ENCODE assay signal across 8 cellular contexts in genomic region chr12:25958254-25959068, GRCh38. TPM values are rescaled to one million over a fixed set of nuclear protein-coding genes. Genes with fewer than 3 reads are reported as not detected.
DNase-seq lines count a peak whose midpoint lies in the region; ATAC-seq and TF ChIP-seq lines count a peak whose summit lies in the region.

A gene with protein sequence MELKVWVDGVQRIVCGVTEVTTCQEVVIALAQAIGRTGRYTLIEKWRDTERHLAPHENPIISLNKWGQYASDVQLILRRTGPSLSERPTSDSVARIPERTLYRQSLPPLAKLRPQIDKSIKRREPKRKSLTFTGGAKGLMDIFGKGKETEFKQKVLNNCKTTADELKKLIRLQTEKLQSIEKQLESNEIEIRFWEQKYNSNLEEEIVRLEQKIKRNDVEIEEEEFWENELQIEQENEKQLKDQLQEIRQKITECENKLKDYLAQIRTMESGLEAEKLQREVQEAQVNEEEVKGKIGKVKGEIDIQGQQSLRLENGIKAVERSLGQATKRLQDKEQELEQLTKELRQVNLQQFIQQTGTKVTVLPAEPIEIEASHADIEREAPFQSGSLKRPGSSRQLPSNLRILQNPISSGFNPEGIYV (plus strand): TSS chr12:25958682. CDS start chr12:26055344, 96,662 bp downstream.

- POLR2A ChIA-PET in CD4-positive, alpha-beta memory T cell (lab: Charles Lee; ENCODE audit: partially characterized antibody): no interaction called here

- peaks cover 7 to 31% (median 14%) of the 10 kb centered on the region in 4 donors for H3K4me1 Mint-ChIP-seq in CD4-positive, alpha-beta memory T cell
- peaks cover 37% of the 10 kb centered on the region for H3K4me1 Mint-ChIP-seq in osteocyte (ENCODE audit: unreplicated experiment)

- H3K36me3 Mint-ChIP-seq in CD4-positive, alpha-beta memory T cell: no peaks in the 10 kb centered on the region
- peaks cover 9% of the 10 kb centered on the region for H3K36me3 Mint-ChIP-seq in osteocyte (ENCODE audit: unreplicated experiment)

- no peak within 1 kb of the TSS for H3K27ac ChIP-seq in CD4-positive, alpha-beta memory T cell (ENCODE audit: low read depth, low read length)
- H3K27ac ChIP-seq in angular gyrus (ENCODE audit: low read depth, low read length): peak within 1 kb of the TSS; percentile 94
- H3K27ac ChIP-seq in heart left ventricle: peak within 1 kb of the TSS; percentile 84 to 98 (median 96)

- TF ChIP-seq CTCF in heart left ventricle (IDR thresholded peaks at IDR 0.05) (peak in 3 of 12 donors; percentile 6 to 22 (median 17)), osteocyte (IDR thresholded peaks at IDR 0.05) (no peak)

- H3K27ac Mint-ChIP-seq in CD4-positive, alpha-beta memory T cell: no peak within 1 kb of the TSS
- H3K27ac Mint-ChIP-seq in osteocyte (ENCODE audit: unreplicated experiment): peak within 1 kb of the TSS; percentile 96

- peak within 1 kb of the TSS; percentile 63 to 81 (median 72) for H3K4me3 Mint-ChIP-seq in CD4-positive, alpha-beta memory T cell
- H3K4me3 Mint-ChIP-seq in osteocyte (ENCODE audit: unreplicated experiment): peak within 1 kb of the TSS; percentile 93

- peaks cover 41 to 48% of the 10 kb centered on the region in 2 donors for H3K27me3 Mint-ChIP-seq in CD4-positive, alpha-beta memory T cell
- H3K27me3 Mint-ChIP-seq in osteocyte (ENCODE audit: unreplicated experiment): no peaks in the 10 kb centered on the region

- DNase-seq in CD4-positive, alpha-beta memory T cell: no peak
- DNase-seq in NCI-H748 treated with DMSO at 0.1 percent for 48 hours (lab: John Stamatoyannopoulos, UW): peak; percentile 4
- peak; percentile 80 to 88 (median 84) for DNase-seq in heart left ventricle
- DNase-seq in osteocyte (ENCODE audit: extremely low spot score, unreplicated experiment): peak; percentile 93
- no peak for DNase-seq in OCI-M2 (lab: John Stamatoyannopoulos, UW; ENCODE audit: unreplicated experiment)

- H3K4me3 ChIP-seq in CD4-positive, alpha-beta memory T cell (ENCODE audit: low read length in 2 of 2): peak within 1 kb of the TSS in 1 of 2 donors; percentile 11
- peak within 1 kb of the TSS; percentile 72 to 98 (median 82) for H3K4me3 ChIP-seq in heart left ventricle

- no peaks in the 10 kb centered on the region for H3K9me3 ChIP-seq in CD4-positive, alpha-beta memory T cell (ENCODE audit: control insufficient read depth in 1 of 2, low read length in 2 of 2)
- no peaks in the 10 kb centered on the region for H3K9me3 ChIP-seq in heart left ventricle

- no peaks in the 10 kb centered on the region for H3K36me3 ChIP-seq in CD4-positive, alpha-beta memory T cell (ENCODE audit: insufficient read depth, low read length)
- H3K36me3 ChIP-seq in heart left ventricle: peaks cover 0 to 9% (median 1%) of the 10 kb centered on the region in 9 donors

- H3K27me3 ChIP-seq in CD4-positive, alpha-beta memory T cell (ENCODE audit: insufficient read depth, low read length): peaks cover 17% of the 10 kb centered on the region
- H3K27me3 ChIP-seq in heart left ventricle: peaks cover 0 to 3% (median 0%) of the 10 kb centered on the region in 9 donors

- ATAC-seq in GM19023 (IDR thresholded peaks at IDR 0.05; ENCODE audit: unreplicated experiment) (peak; percentile 87), HG03103 (IDR thresholded peaks at IDR 0.05; ENCODE audit: low read depth, unreplicated experiment) (peak; percentile 80), heart left ventricle (peak; percentile 75 to 96 (median 88))

- peak in 1 of 2 donors; percentile 50 for TF ChIP-seq POLR2A in heart left ventricle (IDR thresholded peaks at IDR 0.05)

- intact Hi-C loops in CD4-positive, alpha-beta memory T cell (cut with micrococcal nuclease): no loop called here
- intact Hi-C loops in heart left ventricle (cut with DNase I): loop anchor here in 4 of 10 donors (2.0 to 5.0 kb wide), 4 partner anchors 58 to 521 kb away; no protein-coding TSS in a partner anchor

- WGBS in heart left ventricle, 4 donors: 0% methylated on average over 33 to 140 of the region's 140 CpGs

- peaks cover 0 to 5% (median 0%) of the 10 kb centered on the region in 8 donors for H3K9me3 Mint-ChIP-seq in CD4-positive, alpha-beta memory T cell
- no peaks in the 10 kb centered on the region for H3K9me3 Mint-ChIP-seq in osteocyte (ENCODE audit: unreplicated experiment)

- H3K4me1 ChIP-seq in CD4-positive, alpha-beta memory T cell (ENCODE audit: insufficient read depth, low read length): peaks cover 17% of the 10 kb centered on the region
- H3K4me1 ChIP-seq in heart left ventricle: peaks cover 0 to 40% (median 20%) of the 10 kb centered on the region in 12 donors

- CTCF ChIA-PET in CD4-positive, alpha-beta memory T cell (lab: Charles Lee; ENCODE audit: partially characterized antibody): no interaction called here

RNA-seq across cellular contexts. Expression of the gene that starts here (rescaled TPM):
- total RNA-seq in CD4-positive, alpha-beta memory T cell: not detected
- not detected for polyA plus RNA-seq in CD4-positive, alpha-beta memory T cell
- 10 to 100 TPM; 20.6 to 44.6 (median 30.9) TPM for total RNA-seq in heart left ventricle
- polyA plus RNA-seq in heart left ventricle: 10 to 100 TPM in 1 of 2 donors, 1 to 10 TPM in 1; 5.2 to 13.2 TPM
- total RNA-seq in osteocyte: 69.0 and 74.3 TPM in 2 replicates

Comparison
In these comparisons a context has a peak if more than half of its experiments do, and no peak if none do; other contexts are left out.
1. RNA of the gene that starts here (total RNA-seq): 69.0 to 74.3 TPM in osteocyte and 20.6 to 44.6 TPM in heart left ventricle; not detected in CD4-positive, alpha-beta memory T cell; every median in the first group is over 10 times any median in the second.
2. RNA of the gene that starts here (polyA plus RNA-seq): 5.2 to 13.2 TPM in heart left ventricle; not detected in CD4-positive, alpha-beta memory T cell; every median in the first group is over 4 times any median in the second.
3. DNase-seq: peak in NCI-H748 treated with DMSO at 0.1 percent for 48 hours (single experiment), heart left ventricle (5 of 5) and osteocyte (single experiment); none in CD4-positive, alpha-beta memory T cell (0 of 5) and OCI-M2 (single experiment).
4. Peak in every context shown above with its lines, with median percentiles within 50 percentile points of each other: ATAC-seq.